8 cellular contexts compared by ENCODE assay signal in the genomic region with DNA sequence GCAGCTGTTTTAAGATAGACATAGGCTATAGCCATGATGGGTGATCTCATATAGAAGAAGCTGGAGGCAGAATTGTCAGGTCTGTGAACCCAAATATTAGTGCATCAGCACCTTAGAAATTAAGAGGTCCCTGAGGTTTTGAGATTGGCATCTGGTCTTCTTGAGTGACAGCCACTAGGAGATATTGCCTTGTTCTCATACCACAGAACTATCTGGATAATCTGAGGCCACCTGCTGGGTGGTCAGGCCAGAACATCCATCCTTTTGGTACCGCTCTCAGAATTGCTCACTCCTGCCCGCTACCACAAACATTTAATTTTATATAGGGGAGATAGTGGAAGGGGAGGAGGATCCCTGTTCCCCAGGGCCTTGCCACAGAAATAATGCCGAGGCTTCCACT.
DNase-seq lines count a peak whose midpoint lies in the region; ATAC-seq, FAIRE-seq and TF ChIP-seq lines count a peak whose summit lies in the region.

No MANE protein-coding gene starts in this region.

- H3K36me3 ChIP-seq in bronchial epithelial cell (ENCODE audit: control insufficient read depth, insufficient read depth, low read length) = no peaks in the 10 kb centered on the region

- TF ChIP-seq CTCF in GM12872 (IDR thresholded peaks at IDR 0.05; ENCODE audit: insufficient read depth, low read depth, low read length) = peak; percentile 36; the same call in 1 of the 3 replicates
- peak; percentile 42 for TF ChIP-seq CTCF in bronchial epithelial cell (IDR thresholded peaks at IDR 0.05; ENCODE audit: insufficient read depth, low read length, severe bottlenecking)
- peak; percentile 45 for TF ChIP-seq CTCF in osteocyte (IDR thresholded peaks at IDR 0.05)

- no peaks in the 10 kb centered on the region for H3K27me3 ChIP-seq in bronchial epithelial cell (ENCODE audit: control insufficient read depth, insufficient read depth, low read length)

- no peak overlapping the region for H3K4me3 ChIP-seq in bronchial epithelial cell (ENCODE audit: low read depth, low read length)

- no peak overlapping the region for H3K4me3 Mint-ChIP-seq in osteocyte (ENCODE audit: unreplicated experiment)

- no peak overlapping the region for H3K27ac Mint-ChIP-seq in osteocyte (ENCODE audit: unreplicated experiment)

- peak; percentile 86 for DNase-seq in HT-29 (ENCODE audit: low spot score)
- peak; percentile 44 for DNase-seq in bronchial epithelial cell (ENCODE audit: low read depth)
- DNase-seq in osteocyte (ENCODE audit: extremely low spot score, unreplicated experiment) = no peak
- no peak for DNase-seq in central memory CD4-positive, alpha-beta T cell
- no peak for DNase-seq in NCI-H2171 treated with DMSO at 0.1 percent for 48 hours (lab: John Stamatoyannopoulos, UW)

- no peaks in the 10 kb centered on the region for H3K9me3 Mint-ChIP-seq in osteocyte (ENCODE audit: unreplicated experiment)

- FAIRE-seq in bronchial epithelial cell (lab: Jason Lieb, UNC) = no peak

- H3K36me3 Mint-ChIP-seq in osteocyte (ENCODE audit: unreplicated experiment) = no peaks in the 10 kb centered on the region

- ATAC-seq in HG03175 (IDR thresholded peaks at IDR 0.05; ENCODE audit: unreplicated experiment) = no peak
- no peak for ATAC-seq in HG03520 (IDR thresholded peaks at IDR 0.05; ENCODE audit: unreplicated experiment)

- H3K27me3 Mint-ChIP-seq in osteocyte (ENCODE audit: unreplicated experiment) = peaks cover 26% of the 10 kb centered on the region

- H3K4me1 Mint-ChIP-seq in osteocyte (ENCODE audit: unreplicated experiment) = no peaks in the 10 kb centered on the region

Comparison
In these comparisons a context has a peak if more than half of its experiments do, and no peak if none do; other contexts are left out.
1. DNase-seq: peak in HT-29 (single experiment) and bronchial epithelial cell (single experiment); none in osteocyte (single experiment), central memory CD4-positive, alpha-beta T cell (single experiment) and NCI-H2171 treated with DMSO at 0.1 percent for 48 hours (single experiment).
2. Peak in every context shown above with its lines, with median percentiles within 50 percentile points of each other: CTCF ChIP-seq.